ENCODE assay signal across 8 cellular contexts in the genomic region with DNA sequence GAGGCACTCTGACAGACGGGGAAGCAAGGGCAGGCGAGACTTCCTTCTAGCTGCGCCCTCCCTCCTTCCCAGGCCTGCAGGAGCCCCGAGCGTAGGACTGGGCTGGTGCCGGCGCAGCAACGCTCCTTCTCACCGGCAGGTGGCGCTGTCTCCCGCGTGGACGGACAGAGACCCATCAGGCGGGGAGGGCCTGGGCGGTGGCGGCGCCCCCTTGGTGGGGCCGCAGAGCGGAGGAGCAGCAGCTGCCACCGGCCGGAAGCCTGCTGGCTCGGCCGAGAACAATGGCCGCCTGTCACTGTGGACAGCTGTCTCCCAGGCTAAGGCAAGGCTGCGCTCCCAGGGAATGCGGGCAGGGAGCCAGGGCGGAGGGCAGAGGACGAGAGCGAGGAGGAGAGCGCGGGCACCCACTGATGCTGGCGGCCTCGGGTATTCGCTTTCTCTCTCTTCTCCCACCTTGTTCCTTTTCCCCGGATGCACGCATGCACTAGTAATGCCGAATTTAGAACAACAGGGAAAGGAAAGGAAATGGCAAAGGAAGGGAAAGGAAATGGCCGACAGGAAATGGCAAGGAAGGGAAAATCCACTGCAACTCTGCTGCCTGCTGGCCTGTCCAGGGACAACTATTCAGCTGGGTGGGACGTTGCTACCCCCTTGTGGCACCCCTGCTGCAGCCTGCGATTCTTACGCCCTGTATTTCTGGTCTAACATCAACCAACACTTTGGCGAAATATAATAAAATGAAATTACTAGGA. TPM values are rescaled to one million over a fixed set of nuclear protein-coding genes. Genes with fewer than 3 reads are reported as not detected.
DNase-seq lines count a peak whose midpoint lies in the region; ATAC-seq and TF ChIP-seq lines count a peak whose summit lies in the region.

No MANE protein-coding gene starts in this region.

- CTCF ChIA-PET in BJ (lab: Yijun Ruan, JAX) = interaction anchor here (0.6 to 7.3 kb wide), 49 partner anchors 10 to 312 kb away, joined by 3 to 80 read pairs (median 4); partner anchors contain the start of genes PPM1F, TOP3B and YPEL1
- CTCF ChIA-PET in activated CD8-positive, alpha-beta T cell treated with anti-CD3 and anti-CD28 coated beads, Interleukin-2, amount 10 ng/mL, durations not matched to agents 7 days and 5 days (lab: Charles Lee) = interaction anchor here (0.7 to 7.6 kb wide), 22 partner anchors 8 to 296 kb away, joined by 3 to 138 read pairs (median 4); partner anchors contain the start of genes MAPK1, PPM1F, SDF2L1 and TOP3B

- POLR2A ChIA-PET in BJ (lab: Charles Lee) = interaction anchor here (0.8 kb wide), 1 partner anchor 230 kb away, joined by 14 read pairs; no protein-coding TSS in a partner anchor
- POLR2A ChIA-PET in activated CD8-positive, alpha-beta T cell treated with anti-CD3 and anti-CD28 coated beads, Interleukin-2, amount 10 ng/mL, durations not matched to agents 7 days and 5 days (lab: Charles Lee) = interaction anchor here (1.1 kb wide), 2 partner anchors 11 to 14 kb away, joined by 3 to 6 read pairs; partner anchors contain the start of gene PPM1F

- peak; percentile 98 for TF ChIP-seq CTCF in BJ (IDR thresholded peaks at IDR 0.05; ENCODE audit: insufficient read depth, low read depth, low read length)

- H3K27ac Mint-ChIP-seq in activated CD8-positive, alpha-beta T cell treated with anti-CD3 and anti-CD28 coated beads, Interleukin-2, amount 10 ng/mL, durations not matched to agents 7 days and 5 days = peak overlapping the region; percentile 84

- H3K27me3 ChIP-seq in BJ (ENCODE audit: control insufficient read depth, insufficient read depth, low read length) = no peaks in the 10 kb centered on the region

- DNase-seq in BJ (ENCODE audit: low read depth) = peak; percentile 30
- peak; percentile 91 for DNase-seq in GM19240 (ENCODE audit: insufficient read length, low spot score)
- peak; percentile 93 for DNase-seq in HK-2 (ENCODE audit: unreplicated experiment)
- peak; percentile 57 for DNase-seq in NCI-H82 treated with DMSO at 0.1 percent for 48 hours (lab: John Stamatoyannopoulos, UW; ENCODE audit: unreplicated experiment)
- peak; percentile 93 for DNase-seq in activated CD8-positive, alpha-beta T cell treated with anti-CD3 and anti-CD28 coated beads, Interleukin-2, amount 10 ng/mL, durations not matched to agents 7 days and 5 days
- DNase-seq in effector CD4-positive, alpha-beta T cell = peak; percentile 89
- DNase-seq in lung microvascular endothelial cell (ENCODE audit: low read depth in 2 of 2) = peak; percentile 94 to 96
- DNase-seq in stimulated activated CD4-positive, alpha-beta T cell treated with anti-CD3 and anti-CD28 coated beads, TNF-alpha, amount 100 ng/mL, for 24 hours (ENCODE audit: low read depth in 3 of 3) = peak; percentile 80 to 90 (median 88)

- peak overlapping the region; percentile 47 for H3K4me3 ChIP-seq in BJ (ENCODE audit: low read depth, low read length)

- H3K36me3 Mint-ChIP-seq in activated CD8-positive, alpha-beta T cell treated with anti-CD3 and anti-CD28 coated beads, Interleukin-2, amount 10 ng/mL, durations not matched to agents 7 days and 5 days (ENCODE audit: low read depth) = no peaks in the 10 kb centered on the region

- peak overlapping the region; percentile 73 for H3K4me3 Mint-ChIP-seq in activated CD8-positive, alpha-beta T cell treated with anti-CD3 and anti-CD28 coated beads, Interleukin-2, amount 10 ng/mL, durations not matched to agents 7 days and 5 days

- peaks cover 59% of the 10 kb centered on the region for H3K4me1 Mint-ChIP-seq in activated CD8-positive, alpha-beta T cell treated with anti-CD3 and anti-CD28 coated beads, Interleukin-2, amount 10 ng/mL, durations not matched to agents 7 days and 5 days (ENCODE audit: low read depth)

- peaks cover 6% of the 10 kb centered on the region for H3K36me3 ChIP-seq in BJ (ENCODE audit: control insufficient read depth, insufficient read depth, low read length)

- peak; percentile 99 for ATAC-seq in activated CD8-positive, alpha-beta T cell treated with anti-CD3 and anti-CD28 coated beads, Interleukin-2, amount 10 ng/mL, durations not matched to agents 7 days and 5 days

- no peaks in the 10 kb centered on the region for H3K9me3 Mint-ChIP-seq in activated CD8-positive, alpha-beta T cell treated with anti-CD3 and anti-CD28 coated beads, Interleukin-2, amount 10 ng/mL, durations not matched to agents 7 days and 5 days (ENCODE audit: insufficient read depth)

- H3K27me3 Mint-ChIP-seq in activated CD8-positive, alpha-beta T cell treated with anti-CD3 and anti-CD28 coated beads, Interleukin-2, amount 10 ng/mL, durations not matched to agents 7 days and 5 days (ENCODE audit: low read depth) = no peaks in the 10 kb centered on the region

RNA-seq across cellular contexts. Expression of gene PPM1F, which starts 14.4 kb away (rescaled TPM):
- 20.1 and 25.3 TPM in 2 replicates for polyA plus RNA-seq in BJ (2011; rRNA removed)
- 9.2 and 11.9 TPM in 2 replicates for polyA minus RNA-seq in BJ (2011; rRNA and poly(A)+ RNA removed)
- 10 to 100 TPM; 15.3 to 15.7 TPM for total RNA-seq in activated CD8-positive, alpha-beta T cell treated with anti-CD3 and anti-CD28 coated beads, Interleukin-2, amount 10 ng/mL, durations not matched to agents 7 days and 5 days
- total RNA-seq in lung microvascular endothelial cell = 97.6 and 116 TPM in 2 replicates

RNA-seq across cellular contexts. Expression of gene TOP3B, which starts 44.3 kb away (rescaled TPM):
- polyA plus RNA-seq in BJ (2011; rRNA removed) = 8.0 and 12.8 TPM in 2 replicates
- 12.9 and 15.0 TPM in 2 replicates for polyA minus RNA-seq in BJ (2011; rRNA and poly(A)+ RNA removed)
- total RNA-seq in activated CD8-positive, alpha-beta T cell treated with anti-CD3 and anti-CD28 coated beads, Interleukin-2, amount 10 ng/mL, durations not matched to agents 7 days and 5 days = 10 to 100 TPM; 47.3 to 49.9 TPM
- total RNA-seq in lung microvascular endothelial cell = 12.0 and 17.3 TPM in 2 replicates

Comparison
In these comparisons a context has a peak if more than half of its experiments do, and no peak if none do; other contexts are left out.
1. Peak in every context shown above with its lines: DNase-seq, ATAC-seq and H3K4me3 ChIP-seq.
2. DNase-seq: peak in every context shown above with its lines; median percentile 95 in lung microvascular endothelial cell; 93 in HK-2; 93 in activated CD8-positive, alpha-beta T cell treated with anti-CD3 and anti-CD28 coated beads, Interleukin-2, amount 10 ng/mL, durations not matched to agents 7 days and 5 days; 91 in GM19240; 89 in effector CD4-positive, alpha-beta T cell; 88 in stimulated activated CD4-positive, alpha-beta T cell treated with anti-CD3 and anti-CD28 coated beads, TNF-alpha, amount 100 ng/mL, for 24 hours; 57 in NCI-H82 treated with DMSO at 0.1 percent for 48 hours; 30 in BJ.